In the genomic region with DNA sequence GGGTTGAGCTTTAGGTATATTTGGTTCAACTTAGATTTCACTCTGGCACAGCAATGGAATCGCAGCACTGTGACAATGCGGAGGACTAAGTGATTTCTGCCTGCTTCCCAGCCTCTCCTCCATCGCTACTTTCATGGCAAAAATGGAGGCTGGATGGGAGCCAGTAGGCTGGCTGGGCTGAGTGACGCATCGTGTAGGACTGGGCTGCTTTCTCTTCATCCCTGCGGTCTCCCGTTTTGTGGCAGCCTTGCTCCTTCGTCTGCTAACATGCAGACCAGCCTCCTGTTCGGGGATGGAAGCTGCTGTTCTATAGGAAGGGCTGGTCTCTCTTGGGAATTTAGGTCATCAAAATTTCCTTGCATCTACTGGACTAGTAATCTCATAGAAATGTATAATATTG, we compare ENCODE assay signal across 17 cellular contexts. TPM values are rescaled to one million over a fixed set of nuclear protein-coding genes. Genes with fewer than 3 reads are reported as not detected.
DNase-seq lines count a peak whose midpoint lies in the region; ATAC-seq, FAIRE-seq and TF ChIP-seq lines count a peak whose summit lies in the region.
"Had no signal": no experiment of that assay in that cellular context is flagged by ENCODE, and none has a peak within 500 bp of the region (broad histone marks: within the 10 kb centered on the region; RNA-seq: fewer than 3 reads in every experiment).

No MANE protein-coding gene starts in this region.

- H3K9ac ChIP-seq in kidney (ENCODE audit: low read length in 2 of 2): no peak overlapping the region

- no peak for FAIRE-seq in kidney (lab: Jason Lieb, UNC)
- FAIRE-seq: A204.1, keratinocyte had no signal

- no peak for TF ChIP-seq POLR2A in testis (IDR thresholded peaks at IDR 0.05)

- H3K36me3 ChIP-seq in kidney (ENCODE audit: control insufficient read depth in 1 of 2, insufficient read depth in 2 of 2, low read length in 2 of 2): no peaks in the 10 kb centered on the region
- no peaks in the 10 kb centered on the region for H3K36me3 ChIP-seq in testis (ENCODE audit: low read depth, missing control alignments)
- H3K36me3 ChIP-seq: sigmoid colon had no signal

- H3K4me1 ChIP-seq in kidney (ENCODE audit: control insufficient read depth in 1 of 2, insufficient read depth in 1 of 2, low read depth in 1 of 2, low read length in 2 of 2) (no peaks in the 10 kb centered on the region), testis (no peaks in the 10 kb centered on the region)
- H3K4me1 ChIP-seq: sigmoid colon had no signal

- H3K9me3 ChIP-seq in kidney (ENCODE audit: control insufficient read depth in 1 of 2, low read length in 2 of 2): no peaks in the 10 kb centered on the region
- H3K9me3 ChIP-seq in testis: no peaks in the 10 kb centered on the region
- H3K9me3 ChIP-seq: sigmoid colon had no signal

- 84 to 93% methylated on average over 9 of the region's 9 CpGs for WGBS in testis, 2 donors

- ATAC-seq in GM19324 (IDR thresholded peaks at IDR 0.05; ENCODE audit: low FRiP score, unreplicated experiment) (no peak), HG03175 (IDR thresholded peaks at IDR 0.05; ENCODE audit: unreplicated experiment) (no peak)
- ATAC-seq: PC-3 had no signal

- H3K4me3 ChIP-seq in kidney (ENCODE audit: low read length in 2 of 2) (no peak overlapping the region), testis (no peak overlapping the region)
- H3K4me3 ChIP-seq: sigmoid colon had no signal

- intact Hi-C loops in kidney (cut with DNase I): no loop called here
- intact Hi-C loops in testis (cut with DNase I; ENCODE audit: low total_unique reads): no loop called here

- no peaks in the 10 kb centered on the region for H3K27me3 ChIP-seq in testis
- H3K27me3 ChIP-seq: sigmoid colon had no signal

- H3K27ac ChIP-seq in kidney (ENCODE audit: low read depth in 2 of 2, low read length in 2 of 2) (no peak overlapping the region), temporal lobe (ENCODE audit: low read depth, low read length) (peak overlapping the region; percentile 4), testis (no peak overlapping the region)
- H3K27ac ChIP-seq: sigmoid colon had no signal

- TF ChIP-seq CTCF in kidney (IDR thresholded peaks at IDR 0.05; ENCODE audit: borderline replicate concordance, extremely low read depth, insufficient read depth) (no peak), testis (IDR thresholded peaks at IDR 0.05) (no peak)

- DNase-seq in activated CD8-positive, alpha-beta memory T cell treated with anti-CD3 and anti-CD28 coated beads for 24 hours: peak; percentile 11
- no peak for DNase-seq in activated CD8-positive, alpha-beta memory T cell treated with anti-CD3 and anti-CD28 coated beads, Interleukin-2, amount 50 U/mL, for 4 hours
- DNase-seq in astrocyte of the hippocampus (ENCODE audit: low read depth, low spot score) (peak; percentile 90), kidney (peak; percentile 28), testis (no peak)
- DNase-seq: activated CD4-positive, CD25-positive, alpha-beta regulatory T cell; Calu3; effector CD4-positive, alpha-beta T cell; NCI-H510A treated with DMSO at 0.1 percent for 48 hours; PC-3; sigmoid colon; SW 1271 had no signal

RNA-seq across cellular contexts. Expression of gene RGS12, which starts 15.9 kb away (rescaled TPM):
- total RNA-seq in kidney (35.5 TPM), temporal lobe (110 TPM), testis (10 to 100 TPM; 39.0 to 68.2 TPM)
- polyA plus RNA-seq in kidney (ENCODE audit: insufficient read depth, low read depth, low replicate concordance) (18.0 TPM), testis (ENCODE audit: insufficient read depth, low read depth, low replicate concordance) (25.0 TPM)

RNA-seq across cellular contexts. Expression of gene MSANTD1, which starts 28.0 kb away (rescaled TPM):
- total RNA-seq in kidney: 0.91 TPM
- not detected for polyA plus RNA-seq in kidney (ENCODE audit: insufficient read depth, low read depth, low replicate concordance)
- total RNA-seq in temporal lobe: 3.4 TPM
- 10 to 100 TPM; 10.1 to 10.3 TPM for total RNA-seq in testis
- polyA plus RNA-seq in testis (ENCODE audit: insufficient read depth, low read depth, low replicate concordance): 3.6 TPM
- polyA plus RNA-seq: keratinocyte had no signal

Comparison
In these comparisons a context has a peak if more than half of its experiments do, and no peak if none do; other contexts are left out.
1. DNase-seq: peak in activated CD8-positive, alpha-beta memory T cell treated with anti-CD3 and anti-CD28 coated beads for 24 hours (single experiment), astrocyte of the hippocampus (single experiment) and kidney (single experiment); none in activated CD8-positive, alpha-beta memory T cell treated with anti-CD3 and anti-CD28 coated beads, Interleukin-2, amount 50 U/mL, for 4 hours (single experiment) and testis (single experiment).